14 cellular contexts compared by ENCODE assay signal in genomic region chr1:248475660-248476059, GRCh38. TPM values are rescaled to one million over a fixed set of nuclear protein-coding genes. Genes with fewer than 3 reads are reported as not detected.
A peak's percentile ranks its signal among the peaks of the same experiment; 100 is the strongest.
DNase-seq lines count a peak whose midpoint lies in the region; ATAC-seq, FAIRE-seq and TF ChIP-seq lines count a peak whose summit lies in the region.
"Not testable (repeated sequence)": the region's sequence is repeated elsewhere in the genome, so short reads cannot be mapped to it uniquely, and the experiment has no call there.
"Had no signal": no experiment of that assay in that cellular context is flagged by ENCODE, and none has a peak within 500 bp of the region (broad histone marks: within the 10 kb centered on the region; RNA-seq: fewer than 3 reads in every experiment).

No MANE protein-coding gene starts in this region.

- not testable (repeated sequence) for H3K4me2 ChIP-seq in GM12878 (ENCODE audit: control insufficient read depth, insufficient read depth)

- not testable (repeated sequence) for H3K4me3 ChIP-seq in GM12878

- H3K79me2 ChIP-seq in GM12878 (ENCODE audit: control insufficient read depth, insufficient read depth, low read length), result not testable (repeated sequence)

- not testable (repeated sequence) for H3K27me3 ChIP-seq in GM12878 (replicated peaks in 1 of 2; ENCODE audit: control insufficient read depth in 2 of 2, insufficient read depth in 2 of 2, low read length in 1 of 2)

- FAIRE-seq in GM12878 (lab: Jason Lieb, UNC), result not testable (repeated sequence)

- TF ChIP-seq RAD21 in GM12878 (IDR thresholded peaks at IDR 0.05; ENCODE audit: insufficient read depth, low read depth, low read length), result not testable (repeated sequence)

- WGBS in GM12878 (ENCODE audit: insufficient coverage, insufficient replicate concordance, low lambda C conversion rate, missing lambda C conversion rate), result no CpG with 5 or more reads among the region's 1 CpG

- DNase-seq in GM12878 (ENCODE audit: low read depth, low spot score), result not testable (repeated sequence)

- not testable (repeated sequence) for TF ChIP-seq POLR2A in GM18505 (IDR thresholded peaks at IDR 0.05; ENCODE audit: borderline replicate concordance, extremely low read depth, insufficient read depth, insufficient read length); GM12878 (IDR thresholded peaks at IDR 0.05; ENCODE audit: low read depth, low read length)

- peak; percentile 85 for ATAC-seq in GM18505 (IDR thresholded peaks at IDR 0.05; ENCODE audit: unreplicated experiment)
- peak; percentile 42 for ATAC-seq in GM18873 (IDR thresholded peaks at IDR 0.05; ENCODE audit: low FRiP score, unreplicated experiment)
- ATAC-seq in GM19438 (IDR thresholded peaks at IDR 0.05; ENCODE audit: low read depth, unreplicated experiment), result peak; percentile 85
- ATAC-seq in GM21447 (IDR thresholded peaks at IDR 0.05; ENCODE audit: unreplicated experiment), result peak; percentile 86
- peak; percentile 35 for ATAC-seq in HG02588 (IDR thresholded peaks at IDR 0.05; ENCODE audit: unreplicated experiment)
- peak; percentile 43 for ATAC-seq in HG02970 (IDR thresholded peaks at IDR 0.05; ENCODE audit: low FRiP score, unreplicated experiment)
- ATAC-seq in HG03354 (IDR thresholded peaks at IDR 0.05; ENCODE audit: poor library complexity, severe bottlenecking, unreplicated experiment), result peak; percentile 77
- peak; percentile 54 for ATAC-seq in GM12878

- not testable (repeated sequence) for H3K4me1 ChIP-seq in GM12878 (ENCODE audit: control insufficient read depth, insufficient read depth, low read length)

- CTCF ChIA-PET in GM12878 (lab: Yijun Ruan, JAX), result not testable (repeated sequence)

- H3K9me3 ChIP-seq in GM12878 (replicated peaks; ENCODE audit: control insufficient read depth, insufficient read depth, low read length), result not testable (repeated sequence)

- intact Hi-C loops in GM12878 (cut with micrococcal nuclease; ENCODE audit: unreplicated experiment), result not testable (repeated sequence)

- POLR2A ChIA-PET in GM12878 (lab: Charles Lee), result not testable (repeated sequence)

- H4K20me1 ChIP-seq in GM12878 (ENCODE audit: control insufficient read depth, insufficient read depth), result not testable (repeated sequence)

- SMC1A ChIA-PET in GM12878 (lab: Charles Lee; ENCODE audit: uncharacterized antibody, unreplicated experiment), result not testable (repeated sequence)

- RAD21 ChIA-PET in GM12878 (lab: Charles Lee; ENCODE audit: unreplicated experiment), result not testable (repeated sequence)

- not testable (repeated sequence) for H3K27ac ChIP-seq in GM12878 (ENCODE audit: control insufficient read depth, insufficient read depth)

- not testable (repeated sequence) for H3K9ac ChIP-seq in GM12878 (ENCODE audit: control insufficient read depth, insufficient read depth, low read length)

- not testable (repeated sequence) for BruUV-seq in GM12878 (replicated peaks; lab: Mats Ljungman, UMichigan)

- not testable (repeated sequence) for H2AFZ ChIP-seq in GM12878 (ENCODE audit: control insufficient read depth, low read depth, low read length)

- not testable (repeated sequence) for TF ChIP-seq EP300 in GM12878 (IDR thresholded peaks at IDR 0.05; ENCODE audit: borderline replicate concordance in 1 of 2, control insufficient read depth in 1 of 2, low read depth in 2 of 2, low read length in 2 of 2)

- in situ Hi-C loops in GM12878 (cut with MboI), result not testable (repeated sequence)

- not testable (repeated sequence) for TF ChIP-seq CTCF in GM12878 (IDR thresholded peaks at IDR 0.05 in 2 of 3, conservative IDR thresholded peaks at IDR 0.05 in 1 of 3; ENCODE audit: control insufficient read depth in 2 of 3, extremely low read depth in 1 of 3, insufficient read depth in 1 of 3, low read depth in 3 of 3, low read length in 3 of 3)

- not testable (repeated sequence) for H3K36me3 ChIP-seq in GM12878 (ENCODE audit: control insufficient read depth in 2 of 2, insufficient read depth in 2 of 2, low read length in 1 of 2)

RNA-seq across cellular contexts. Expression of gene OR2T3, which starts 2.5 kb away (rescaled TPM):
- 260 and 290 TPM in 2 replicates for total RNA-seq in GM12878 (2013; cell fraction: nucleolus; rRNA removed)
- total RNA-seq in GM12878 (2014; rRNA removed) (6.1 and 7.5 TPM in 2 replicates), GM12878 (2014; rRNA removed; fragmentation: Illumina TruSeq; extraction: Trizol) (8.5 and 10.1 TPM in 2 replicates), GM12878 (2021) (9.2 and 11.2 TPM in 2 replicates)
- 6.3 TPM for polyA plus RNA-seq in GM12878 (2011; ENCODE audit: low read depth)
- polyA plus RNA-seq in GM12878 (2011; rRNA removed) (11.0 and 23.3 TPM in 2 replicates), GM12878 (2014; fragmentation: Illumina TruSeq; extraction: Trizol) (6.4 and 8.3 TPM in 2 replicates), GM12878 (2014; fragmentation: Nextera tagmentation; extraction: Ambion mirVana) (1 to 10 TPM; 2.0 to 2.3 TPM), GM12878 (2014; rRNA removed) (5.4 and 9.2 TPM in 2 replicates), GM12878 (2016; fragmentation: Nextera tagmentation; extraction: Ambion mirVana) (1 to 10 TPM; 4.1 to 4.5 TPM)
- 39.1 and 40.5 TPM in 2 replicates for polyA plus RNA-seq in GM12878 (2011; cell fraction: cytosol; rRNA removed)
- 85.5 and 89.6 TPM in 2 replicates for polyA plus RNA-seq in GM12878 (2011; cell fraction: nucleus; rRNA removed)
- 1.6 and 5.9 TPM in 2 replicates for polyA plus RNA-seq in GM12878 (2012)
- 388 and 567 TPM in 2 replicates for polyA minus RNA-seq in GM12878 (2011; rRNA and poly(A)+ RNA removed)
- polyA minus RNA-seq in GM12878 (2011; cell fraction: cytosol; rRNA and poly(A)+ RNA removed), result 19.0 and 19.1 TPM in 2 replicates
- polyA minus RNA-seq in GM12878 (2011; cell fraction: nucleus; rRNA and poly(A)+ RNA removed), result 627 and 1,194 TPM in 2 replicates
- total RNA-seq: CD8-positive, alpha-beta memory T cell; HepG2; Peyer's patch; Right ventricle myocardium inferior had no signal
- polyA plus RNA-seq: A549; CD8-positive, alpha-beta memory T cell; HepG2 had no signal

RNA-seq across cellular contexts. Expression of gene OR2T5, which starts 12.7 kb away (rescaled TPM):
- total RNA-seq in GM12878 (2013; cell fraction: nucleolus; rRNA removed), result 57.1 and 57.7 TPM in 2 replicates
- 0.33 and 1.5 TPM in 2 replicates for total RNA-seq in GM12878 (2014; rRNA removed)
- 1.2 and 1.4 TPM in 2 replicates for total RNA-seq in GM12878 (2014; rRNA removed; fragmentation: Illumina TruSeq; extraction: Trizol)
- total RNA-seq in GM12878 (2021), result 0.59 and 0.88 TPM in 2 replicates
- polyA plus RNA-seq in GM12878 (2011; ENCODE audit: low read depth), result not detected
- 0.81 and 1.4 TPM in 2 replicates for polyA plus RNA-seq in GM12878 (2011; rRNA removed)
- polyA plus RNA-seq in GM12878 (2011; cell fraction: cytosol; rRNA removed), result 0.36 and 0.45 TPM in 2 replicates
- 3.8 and 3.9 TPM in 2 replicates for polyA plus RNA-seq in GM12878 (2011; cell fraction: nucleus; rRNA removed)
- 0.12 and 0.17 TPM in 2 replicates for polyA plus RNA-seq in GM12878 (2012)
- polyA plus RNA-seq in GM12878 (2014; fragmentation: Illumina TruSeq; extraction: Trizol), result 0.07 and 0.63 TPM in 2 replicates
- polyA plus RNA-seq in GM12878 (2014; fragmentation: Nextera tagmentation; extraction: Ambion mirVana), result under 1 TPM; 0.08 to 0.31 TPM
- polyA plus RNA-seq in GM12878 (2014; rRNA removed), result 0.88 TPM in 1 of 2 replicates, not detected in the other
- under 1 TPM in 1 of 2 experiments, not detected in 1; 0.16 TPM for polyA plus RNA-seq in GM12878 (2016; fragmentation: Nextera tagmentation; extraction: Ambion mirVana)
- polyA minus RNA-seq in GM12878 (2011; rRNA and poly(A)+ RNA removed), result 19.0 and 26.9 TPM in 2 replicates
- polyA minus RNA-seq in GM12878 (2011; cell fraction: cytosol; rRNA and poly(A)+ RNA removed), result 1.0 TPM in 1 of 2 replicates, not detected in the other
- polyA minus RNA-seq in GM12878 (2011; cell fraction: nucleus; rRNA and poly(A)+ RNA removed), result 94.4 and 137 TPM in 2 replicates
- total RNA-seq: activated B cell treated with CpG ODN at 0.5 μM for 24 hours; CD8-positive, alpha-beta memory T cell; HepG2; Peyer's patch; Right ventricle myocardium inferior had no signal
- polyA plus RNA-seq: A549; CD8-positive, alpha-beta memory T cell; HepG2 had no signal

RNA-seq across cellular contexts. Expression of gene OR2T2, which starts 30.2 kb away (rescaled TPM):
- 307 and 335 TPM in 2 replicates for total RNA-seq in GM12878 (2013; cell fraction: nucleolus; rRNA removed)
- 6.3 and 8.8 TPM in 2 replicates for total RNA-seq in GM12878 (2014; rRNA removed)
- total RNA-seq in GM12878 (2014; rRNA removed; fragmentation: Illumina TruSeq; extraction: Trizol), result 6.7 and 7.0 TPM in 2 replicates
- total RNA-seq in GM12878 (2021), result 3.8 and 4.4 TPM in 2 replicates
- polyA plus RNA-seq in GM12878 (2011; ENCODE audit: low read depth), result 0.46 TPM
- 5.0 TPM in 2 replicates for polyA plus RNA-seq in GM12878 (2011; rRNA removed)
- 1.3 and 1.6 TPM in 2 replicates for polyA plus RNA-seq in GM12878 (2011; cell fraction: cytosol; rRNA removed)
- 63.2 and 67.8 TPM in 2 replicates for polyA plus RNA-seq in GM12878 (2011; cell fraction: nucleus; rRNA removed)
- 0.17 and 0.51 TPM in 2 replicates for polyA plus RNA-seq in GM12878 (2012)
- 0.57 and 0.60 TPM in 2 replicates for polyA plus RNA-seq in GM12878 (2014; fragmentation: Illumina TruSeq; extraction: Trizol)
- polyA plus RNA-seq in GM12878 (2014; fragmentation: Nextera tagmentation; extraction: Ambion mirVana), result under 1 TPM; 0.07 to 0.18 TPM
- polyA plus RNA-seq in GM12878 (2014; rRNA removed), result 0.68 and 0.79 TPM in 2 replicates
- 1 to 10 TPM in 1 of 2 experiments, under 1 TPM in 1; 0.86 to 1.5 TPM for polyA plus RNA-seq in GM12878 (2016; fragmentation: Nextera tagmentation; extraction: Ambion mirVana)
- polyA minus RNA-seq in GM12878 (2011; rRNA and poly(A)+ RNA removed), result 263 and 402 TPM in 2 replicates
- 5.7 and 10.1 TPM in 2 replicates for polyA minus RNA-seq in GM12878 (2011; cell fraction: cytosol; rRNA and poly(A)+ RNA removed)
- 469 and 721 TPM in 2 replicates for polyA minus RNA-seq in GM12878 (2011; cell fraction: nucleus; rRNA and poly(A)+ RNA removed)
- total RNA-seq: CD8-positive, alpha-beta memory T cell; HepG2; Peyer's patch; Right ventricle myocardium inferior had no signal
- polyA plus RNA-seq: A549; CD8-positive, alpha-beta memory T cell; HepG2 had no signal

RNA-seq across cellular contexts. Expression of gene OR2G6, which starts 32.2 kb away (rescaled TPM):
- total RNA-seq in GM12878 (2013; cell fraction: nucleolus; rRNA removed), result 74.9 and 84.5 TPM in 2 replicates
- total RNA-seq in GM12878 (2014; rRNA removed) (1.4 and 2.2 TPM in 2 replicates), GM12878 (2014; rRNA removed; fragmentation: Illumina TruSeq; extraction: Trizol) (1.8 and 2.4 TPM in 2 replicates), GM12878 (2021) (0.77 and 1.1 TPM in 2 replicates)
- polyA plus RNA-seq in GM12878 (2011; ENCODE audit: low read depth), result 0.34 TPM
- polyA plus RNA-seq in GM12878 (2011; rRNA removed) (1.9 and 2.6 TPM in 2 replicates), GM12878 (2014; fragmentation: Illumina TruSeq; extraction: Trizol) (0.41 and 0.44 TPM in 2 replicates), GM12878 (2014; fragmentation: Nextera tagmentation; extraction: Ambion mirVana) (under 1 TPM; 0.27 to 0.50 TPM), GM12878 (2014; rRNA removed) (0.27 and 0.69 TPM in 2 replicates), GM12878 (2016; fragmentation: Nextera tagmentation; extraction: Ambion mirVana) (under 1 TPM; 0.21 to 0.74 TPM)
- 1.3 and 1.5 TPM in 2 replicates for polyA plus RNA-seq in GM12878 (2011; cell fraction: cytosol; rRNA removed)
- polyA plus RNA-seq in GM12878 (2011; cell fraction: nucleus; rRNA removed), result 14.2 and 17.4 TPM in 2 replicates
- polyA plus RNA-seq in GM12878 (2012), result 0.17 and 0.43 TPM in 2 replicates
- 43.9 and 77.0 TPM in 2 replicates for polyA minus RNA-seq in GM12878 (2011; rRNA and poly(A)+ RNA removed)
- polyA minus RNA-seq in GM12878 (2011; cell fraction: cytosol; rRNA and poly(A)+ RNA removed), result 0.67 and 0.83 TPM in 2 replicates
- polyA minus RNA-seq in GM12878 (2011; cell fraction: nucleus; rRNA and poly(A)+ RNA removed), result 25.8 and 71.7 TPM in 2 replicates
- total RNA-seq: CD8-positive, alpha-beta memory T cell; HepG2; Peyer's patch; Right ventricle myocardium inferior had no signal
- polyA plus RNA-seq: A549; CD8-positive, alpha-beta memory T cell; HepG2 had no signal

Comparison
In these comparisons a context has a peak if more than half of its experiments do, and no peak if none do; other contexts are left out.
1. ATAC-seq: peak in every context shown above with its lines; median percentile 86 in GM21447; 85 in GM18505; 85 in GM19438; 77 in HG03354; 54 in GM12878; 43 in HG02970; 42 in GM18873; 35 in HG02588.